ENCODE assay signal across 10 cellular contexts in genomic region chr5:180786398-180787005, GRCh38. TPM values are rescaled to one million over a fixed set of nuclear protein-coding genes. Genes with fewer than 3 reads are reported as not detected.
DNase-seq lines count a peak whose midpoint lies in the region; ATAC-seq and TF ChIP-seq lines count a peak whose summit lies in the region.
"Had no signal": no experiment of that assay in that cellular context is flagged by ENCODE, and none has a peak within 500 bp of the region (broad histone marks: within the 10 kb centered on the region; RNA-seq: fewer than 3 reads in every experiment).

No MANE protein-coding gene starts in this region.

- H3K27ac ChIP-seq in H9 (ENCODE audit: insufficient read length, low read depth, low read length) (peak overlapping the region; percentile 2), iPS-20b (ENCODE audit: low read length) (peak overlapping the region; percentile 33), sigmoid colon (peak overlapping the region; percentile 77 to 89 (median 82))

- TF ChIP-seq POLR2A in sigmoid colon (IDR thresholded peaks at IDR 0.05) = no peak

- H3K36me3 ChIP-seq in iPS-20b (ENCODE audit: insufficient read depth, low read depth, low read length) (peaks cover 14% of the 10 kb centered on the region; the same call in 1 of the 2 replicates), sigmoid colon (peaks cover 10 to 31% (median 18%) of the 10 kb centered on the region in 4 donors)

- no peaks in the 10 kb centered on the region for H3K27me3 ChIP-seq in H9 (ENCODE audit: insufficient read depth, low read length)
- H3K27me3 ChIP-seq in iPS-20b (ENCODE audit: insufficient read depth, low read length) = no peaks in the 10 kb centered on the region
- no peaks in the 10 kb centered on the region for H3K27me3 ChIP-seq in sigmoid colon

- TF ChIP-seq CTCF in H9 (conservative IDR thresholded peaks at IDR 0.05) (no peak), sigmoid colon (IDR thresholded peaks at IDR 0.05) (no peak)

- no peak for DNase-seq in H9
- no peak for DNase-seq in sigmoid colon
- no peak for DNase-seq in pons (ENCODE audit: low spot score)
- no peak for DNase-seq in dedifferentiated amniotic fluid mesenchymal stem cell (ENCODE audit: extremely low spot score)
- no peak for DNase-seq in GDM1 (lab: John Stamatoyannopoulos, UW)
- DNase-seq: activated CD4-positive, alpha-beta T cell treated with anti-CD3 and anti-CD28 coated beads for 48 hours; NCI-H1105 had no signal

- peaks cover 46 to 52% of the 10 kb centered on the region in 2 experiments for H3K4me1 Mint-ChIP-seq in H9
- H3K4me1 Mint-ChIP-seq in activated naive CD8-positive, alpha-beta T cell (ENCODE audit: low read depth) = peaks cover 46% of the 10 kb centered on the region

- H3T11ph ChIP-seq in H9 (ENCODE audit: low read length) = no peak overlapping the region

- peaks cover 3% of the 10 kb centered on the region; the same call in 1 of the 2 replicates for H3K27me3 Mint-ChIP-seq in H9 (ENCODE audit: low read depth)
- no peaks in the 10 kb centered on the region for H3K27me3 Mint-ChIP-seq in activated naive CD8-positive, alpha-beta T cell

- H2AFZ ChIP-seq in H9 (ENCODE audit: low read length) = no peak overlapping the region

- no peak for ATAC-seq in HG03095 (IDR thresholded peaks at IDR 0.05; ENCODE audit: unreplicated experiment)

- peak overlapping the region; percentile 7 for H3K9ac ChIP-seq in H9 (ENCODE audit: extremely low read depth, insufficient read length, low read length)
- H3K9ac ChIP-seq in iPS-20b (ENCODE audit: low read depth, low read length) = peak overlapping the region; percentile 73; the same call in 1 of the 2 replicates

- no CpG with 5 or more reads among the region's 16 CpGs for WGBS in H9 (ENCODE audit: extremely low coverage, insufficient read length, low lambda C conversion rate)
- 63 to 78% methylated on average over 16 of the region's 16 CpGs for WGBS in sigmoid colon, 2 donors

- H3K27ac Mint-ChIP-seq in H9 = peak overlapping the region; percentile 95 to 97 (median 96)
- H3K27ac Mint-ChIP-seq in activated naive CD8-positive, alpha-beta T cell = peak overlapping the region; percentile 89

- H3K9me3 ChIP-seq in H9 (ENCODE audit: control insufficient read depth, low read depth, low read length) (no peaks in the 10 kb centered on the region), iPS-20b (ENCODE audit: insufficient read depth, low read depth, low read length) (no peaks in the 10 kb centered on the region), sigmoid colon (no peaks in the 10 kb centered on the region)

- H4K91ac ChIP-seq in H9 (ENCODE audit: insufficient read length, low read depth, low read length) = peak overlapping the region; percentile 69

- H4K5ac ChIP-seq in H9 (ENCODE audit: insufficient read length, low read depth, low read length) = no peak overlapping the region

- no peak overlapping the region for H2AK5ac ChIP-seq in H9 (ENCODE audit: insufficient read length, low read length)

- peak overlapping the region; percentile 83 for H3K18ac ChIP-seq in H9 (ENCODE audit: insufficient read length, low read depth, low read length)

- H3K36me3 Mint-ChIP-seq in H9 (ENCODE audit: insufficient read depth in 1 of 3, low read depth in 3 of 3) = peaks cover 8 to 28% (median 26%) of the 10 kb centered on the region in 3 experiments; a peak in 6 of 7 replicates
- no peaks in the 10 kb centered on the region for H3K36me3 Mint-ChIP-seq in activated naive CD8-positive, alpha-beta T cell

- H3K79me1 ChIP-seq in H9 (ENCODE audit: insufficient read depth, low read depth, low read length, poor library complexity, severe bottlenecking) = no peaks in the 10 kb centered on the region

- peak overlapping the region; percentile 71 for H2BK120ac ChIP-seq in H9 (ENCODE audit: low read depth, low read length, poor library complexity, severe bottlenecking)

- no peak overlapping the region for H3K23ac ChIP-seq in H9 (ENCODE audit: insufficient read length, low read depth, low read length)

- no peak overlapping the region for H3K4me2 ChIP-seq in H9 (ENCODE audit: insufficient read depth, insufficient read length, low read length)

- H2BK5ac ChIP-seq in H9 (ENCODE audit: insufficient read length, low read length) = no peak overlapping the region

- no peak overlapping the region for H2BK15ac ChIP-seq in H9 (ENCODE audit: low read depth, low read length)

- H4K20me1 ChIP-seq in H9 (ENCODE audit: control insufficient read depth, insufficient read depth, insufficient read length) = no peaks in the 10 kb centered on the region

- peak overlapping the region; percentile 84 for H2BK12ac ChIP-seq in H9 (ENCODE audit: insufficient read length, low read depth, low read length)

- no peaks in the 10 kb centered on the region for H3K23me2 ChIP-seq in H9 (ENCODE audit: insufficient read length, low read depth, low read length, poor library complexity, severe bottlenecking)

- H3K9me3 Mint-ChIP-seq in H9 = peaks cover 8 to 9% of the 10 kb centered on the region in 2 experiments
- no peaks in the 10 kb centered on the region for H3K9me3 Mint-ChIP-seq in activated naive CD8-positive, alpha-beta T cell (ENCODE audit: low read depth)

- H3K4me1 ChIP-seq in H9 (ENCODE audit: insufficient read depth, low read length) (peaks cover 12% of the 10 kb centered on the region; the same call in 1 of the 2 replicates), iPS-20b (ENCODE audit: insufficient read depth, low read length) (peaks cover 33% of the 10 kb centered on the region; the same call in 1 of the 2 replicates), sigmoid colon (peaks cover 0 to 48% (median 35%) of the 10 kb centered on the region in 4 donors)

- H2BK20ac ChIP-seq in H9 (ENCODE audit: low read depth, low read length, poor library complexity, severe bottlenecking) = peak overlapping the region; percentile 85

- 0 out of 2 replicates have a peak overlapping the region, but pooled peaks have one; percentile 2 for H3K4ac ChIP-seq in H9 (ENCODE audit: low read depth, low read length)

- H3K79me2 ChIP-seq in H9 (ENCODE audit: insufficient read depth, low read length) = no peaks in the 10 kb centered on the region

- H3K56ac ChIP-seq in H9 (ENCODE audit: insufficient read length, low read depth, low read length) = no peak overlapping the region

- intact Hi-C loops in sigmoid colon (cut with DNase I) = loop anchor here (2.0 to 5.0 kb wide), 2 partner anchors 14 to 76 kb away; partner anchors contain the start of gene ZFP62

- H4K8ac ChIP-seq in H9 (replicated peaks; ENCODE audit: insufficient read length, low read depth, low read length) = no peak overlapping the region

- peak overlapping the region; percentile 62; the same call in 1 of the 2 replicates for H3K14ac ChIP-seq in H9 (ENCODE audit: insufficient read depth, low read length)

- no peak for TF ChIP-seq EP300 in sigmoid colon (IDR thresholded peaks at IDR 0.05)

- peak overlapping the region; percentile 43 to 45; a peak in 3 of 5 replicates for H3K4me3 Mint-ChIP-seq in H9
- no peak overlapping the region for H3K4me3 Mint-ChIP-seq in activated naive CD8-positive, alpha-beta T cell

- H3K4me3 ChIP-seq in iPS-20b (ENCODE audit: low read length) (peak overlapping the region; percentile 28; the same call in 1 of the 2 replicates), sigmoid colon (no peak overlapping the region)

RNA-seq across cellular contexts. Expression of gene MGAT1, which starts 16.1 kb away (rescaled TPM):
- 72.2 and 72.7 TPM in 2 replicates for total RNA-seq in H9 (2021)
- total RNA-seq in sigmoid colon = 100 to 1,000 TPM in 3 of 4 donors, 10 to 100 TPM in 1; 94.5 to 149 (median 121) TPM
- 100 to 1,000 TPM in 1 of 3 donors, 10 to 100 TPM in 2; 41.4 to 134 (median 71.2) TPM for polyA plus RNA-seq in sigmoid colon

RNA-seq across cellular contexts. Expression of gene OR2Y1, which starts 46.6 kb away (rescaled TPM):
- not detected in 2 replicates for total RNA-seq in H9 (2021)
- total RNA-seq in sigmoid colon = not detected
- not detected for polyA plus RNA-seq in sigmoid colon

Comparison
In these comparisons a context has a peak if more than half of its experiments do, and no peak if none do; other contexts are left out.
1. H3K27ac ChIP-seq: peak in every context shown above with its lines; median percentile 82 in sigmoid colon; 33 in iPS-20b; 2 in H9.